In genomic region chr3:138417559-138417982, GRCh38 we compare ENCODE assay signal across 9 cellular contexts. TPM values are rescaled to one million over a fixed set of nuclear protein-coding genes. Genes with fewer than 3 reads are reported as not detected.
DNase-seq lines count a peak whose midpoint lies in the region; ATAC-seq, FAIRE-seq and TF ChIP-seq lines count a peak whose summit lies in the region.
"Had no signal": no experiment of that assay in that cellular context is flagged by ENCODE, and none has a peak within 500 bp of the region (broad histone marks: within the 10 kb centered on the region; RNA-seq: fewer than 3 reads in every experiment).

No MANE protein-coding gene starts in this region.

- H3K79me2 ChIP-seq in SK-N-SH (ENCODE audit: insufficient read depth): no peaks in the 10 kb centered on the region

- peak overlapping the region in 1 of 2 experiments; percentile 17; a peak in 1 of 4 replicates for H3K4me3 ChIP-seq in SK-N-SH (ENCODE audit: low read depth in 2 of 2, low read length in 1 of 2)

- FAIRE-seq in G401.6 (lab: Jason Lieb, UNC): peak; percentile 93
- FAIRE-seq: frontal cortex had no signal

- peak; percentile 89 for ATAC-seq in Right ventricle myocardium superior (ENCODE audit: poor library complexity)

- no peak overlapping the region for H2AFZ ChIP-seq in SK-N-SH (ENCODE audit: low read depth)

- no peaks in the 10 kb centered on the region for H3K9me2 ChIP-seq in SK-N-SH

- no peaks in the 10 kb centered on the region for H3K27me3 ChIP-seq in SK-N-SH (ENCODE audit: insufficient read depth)

- H3K4me1 ChIP-seq in SK-N-SH (ENCODE audit: control insufficient read depth in 1 of 2, insufficient read depth in 2 of 2, low read depth in 1 of 2, low read length in 1 of 2): no peaks in the 10 kb centered on the region; a peak in 2 of 4 replicates

- no peak for TF ChIP-seq EP300 in SK-N-SH (IDR thresholded peaks at IDR 0.05; ENCODE audit: borderline replicate concordance in 1 of 2, low read depth in 1 of 2, low read length in 1 of 2)

- 16% methylated on average over 7 of the region's 7 CpGs for WGBS in SK-N-SH (ENCODE audit: low lambda C conversion rate)

- intact Hi-C loops in Right ventricle myocardium superior (cut with DNase I): loop anchor here (5.0 kb wide), 1 partner anchor 85 kb away; no protein-coding TSS in a partner anchor
- intact Hi-C loops in posterior cingulate gyrus (cut with DNase I): loop anchor here (5.0 kb wide), 1 partner anchor 505 kb away; no protein-coding TSS in a partner anchor

- H3F3A ChIP-seq in SK-N-SH (replicated peaks; ENCODE audit: insufficient read depth): peaks cover 2% of the 10 kb centered on the region

- peak; percentile 93 for TF ChIP-seq CTCF in SK-N-SH (IDR thresholded peaks at IDR 0.05)

- H3K4me2 ChIP-seq in SK-N-SH: no peak overlapping the region

- POLR2A ChIA-PET in SK-N-SH (lab: Yijun Ruan, JAX): no interaction called here

- CTCF ChIA-PET in SK-N-SH (lab: Yijun Ruan, JAX): interaction anchor here (0.6 to 3.2 kb wide), 50 partner anchors 8 to 581 kb away, joined by 3 to 69 read pairs (median 4); partner anchors contain the start of genes CEP70, ESYT3 and MRAS

- no peak overlapping the region for H3K9ac ChIP-seq in SK-N-SH

- H3K27ac ChIP-seq in SK-N-SH (ENCODE audit: low read depth in 2 of 2, low read length in 1 of 2): no peak overlapping the region

- DNase-seq in HCEC 1CT (peak; percentile 81), NCI-H1048 (lab: John Stamatoyannopoulos, UW) (peak; percentile 54), SK-N-SH (peak; percentile 80), Right ventricle myocardium superior (peak; percentile 83), posterior cingulate gyrus (peak; percentile 55 to 96 (median 82)), ureter (ENCODE audit: low spot score) (peak; percentile 80)
- DNase-seq in activated naive CD4-positive, alpha-beta T cell treated with anti-CD3 and anti-CD28 coated beads, Interleukin-2, amount 50 U/mL, for 16 hours: peak; percentile 57

- no peaks in the 10 kb centered on the region for H3K36me3 ChIP-seq in SK-N-SH (replicated peaks in 1 of 2; ENCODE audit: control insufficient read depth in 1 of 2, insufficient read depth in 2 of 2, low read length in 1 of 2)

- H4K20me1 ChIP-seq in SK-N-SH (ENCODE audit: insufficient read depth): no peaks in the 10 kb centered on the region

- no peaks in the 10 kb centered on the region for H3K9me3 ChIP-seq in SK-N-SH

- TF ChIP-seq RAD21 in SK-N-SH (IDR thresholded peaks at IDR 0.05; ENCODE audit: low read length): peak; percentile 78

TF ChIP-seq in SK-N-SH, 30 proteins besides CTCF, POLR2A, EP300 and RAD21:
- TF ChIP-seq SMC3 (IDR thresholded peaks at IDR 0.05; ENCODE audit: low read depth, low read length): peak; percentile 76
- TF ChIP-seq NFIC (IDR thresholded peaks at IDR 0.05; ENCODE audit: borderline replicate concordance): no peak
- TF ChIP-seq GABPA (IDR thresholded peaks at IDR 0.05; ENCODE audit: low read depth): no peak

RNA-seq across cellular contexts. Expression of gene ESYT3, which starts 16.8 kb away (rescaled TPM):
- 0.24 and 0.33 TPM in 2 replicates for polyA plus RNA-seq in SK-N-SH (2012; rRNA removed)
- polyA plus RNA-seq in SK-N-SH (2012; cell fraction: cytosol; rRNA removed): 0.12 and 0.20 TPM in 2 replicates
- 1.3 and 1.7 TPM in 2 replicates for polyA plus RNA-seq in SK-N-SH (2012; cell fraction: nucleus; rRNA removed)
- total RNA-seq in Right ventricle myocardium superior (0.65 TPM), ureter (0.94 TPM)
